ENCODE assay signal across 24 cellular contexts in genomic region chr12:95672166-95672565, GRCh38.
"Had no signal": no experiment of that assay in that cellular context is flagged by ENCODE, and none has a peak within 500 bp of the region (broad histone marks: within the 10 kb centered on the region; RNA-seq: fewer than 3 reads in every experiment).

No MANE protein-coding gene starts in this region.

- ATAC-seq: effector memory CD8-positive, alpha-beta T cell; esophagus mucosa; gastrocnemius medialis; gastroesophageal sphincter; heart left ventricle had no signal

- H3K9me3 ChIP-seq: colonic mucosa, esophagus muscularis mucosa, esophagus squamous epithelium, gastrocnemius medialis, gastroesophageal sphincter, heart left ventricle had no signal

- DNase-seq: colonic mucosa; cortex of kidney; dermis blood vessel endothelial cell; dorsolateral prefrontal cortex; effector CD4-positive, alpha-beta T cell; effector CD8-positive, alpha-beta T cell; effector memory CD4-positive, alpha-beta T cell; effector memory CD8-positive, alpha-beta T cell; endodermal cell; erythroblast; esophagus squamous epithelium; foreskin fibroblast; foreskin keratinocyte; foreskin melanocyte; gastrocnemius medialis; glutamatergic neuron; head of caudate nucleus; heart left ventricle had no signal

- H3K9me3 Mint-ChIP-seq: dendritic cell treated with granulocyte-macrophage colony-stimulating factor and Interleukin-4, amounts not matched to agents 40 ng/mL and 50 ng/mL, for 4 days; effector memory CD8-positive, alpha-beta T cell; endodermal cell had no signal

- H3K27ac Mint-ChIP-seq: dendritic cell treated with granulocyte-macrophage colony-stimulating factor and Interleukin-4, amounts not matched to agents 40 ng/mL and 50 ng/mL, for 4 days; effector memory CD8-positive, alpha-beta T cell had no signal

- H3K4me3 Mint-ChIP-seq: dendritic cell treated with granulocyte-macrophage colony-stimulating factor and Interleukin-4, amounts not matched to agents 40 ng/mL and 50 ng/mL, for 4 days; effector memory CD8-positive, alpha-beta T cell; endodermal cell had no signal

- H3K4me3 ChIP-seq: colonic mucosa, coronary artery, dorsolateral prefrontal cortex, esophagus muscularis mucosa, esophagus squamous epithelium, gastrocnemius medialis, gastroesophageal sphincter, heart left ventricle had no signal

- H3K27me3 ChIP-seq: colonic mucosa, dorsolateral prefrontal cortex, esophagus muscularis mucosa, esophagus squamous epithelium, foreskin keratinocyte, gastrocnemius medialis, gastroesophageal sphincter, heart left ventricle had no signal

- H3K36me3 ChIP-seq: colonic mucosa, gastrocnemius medialis had no signal

- H3K4me1 ChIP-seq: colonic mucosa, foreskin keratinocyte had no signal

- H3K27ac ChIP-seq: colonic mucosa, coronary artery, dorsolateral prefrontal cortex, epithelial cell of prostate, esophagus muscularis mucosa, esophagus squamous epithelium, foreskin keratinocyte, gastrocnemius medialis, gastroesophageal sphincter, heart left ventricle had no signal
